In the genomic region with DNA sequence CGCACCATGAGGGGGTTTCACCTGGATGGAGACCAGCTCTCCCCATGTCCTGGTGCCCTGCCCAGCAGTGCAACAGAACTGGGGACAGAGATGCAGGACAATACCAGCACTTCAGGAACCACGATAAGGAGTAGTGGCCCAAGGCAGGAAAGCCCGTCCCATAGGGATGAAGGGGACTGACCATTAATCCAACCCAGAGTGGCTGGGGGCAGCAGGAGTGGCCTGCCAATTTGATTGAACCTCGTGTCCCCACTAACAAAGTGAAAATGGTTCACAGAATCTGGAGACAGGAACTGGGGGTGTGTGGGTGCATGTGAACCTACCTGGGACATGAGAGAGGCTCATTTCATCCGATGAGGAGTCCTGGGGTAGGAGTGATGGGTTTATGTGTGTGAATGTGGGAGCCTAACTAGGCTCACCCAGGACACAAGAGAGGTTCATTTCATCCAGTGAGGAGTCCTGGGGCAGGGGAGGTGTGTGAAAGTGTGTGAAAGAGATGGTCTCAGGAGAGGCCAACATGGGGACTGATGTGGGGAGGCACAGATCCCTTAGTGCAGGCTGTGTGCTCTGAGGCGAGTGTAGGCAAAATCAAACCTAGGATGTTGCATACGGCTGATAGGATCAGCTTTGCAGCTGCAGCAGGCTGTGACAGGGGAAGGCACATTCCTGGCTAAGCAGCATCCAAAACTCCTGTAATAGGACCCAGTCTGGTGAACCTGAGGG, we compare ENCODE assay signal across 11 cellular contexts.
DNase-seq lines count a peak whose midpoint lies in the region; ATAC-seq and TF ChIP-seq lines count a peak whose summit lies in the region.
"Had no signal": no experiment of that assay in that cellular context is flagged by ENCODE, and none has a peak within 500 bp of the region (broad histone marks: within the 10 kb centered on the region; RNA-seq: fewer than 3 reads in every experiment).

No MANE protein-coding gene starts in this region.

- ATAC-seq in WTC11 (peak; percentile 60), left cardiac atrium (peak; percentile 27 to 59), gastrocnemius medialis (peak in 1 of 2 donors; percentile 29), HG02642 (IDR thresholded peaks at IDR 0.05; ENCODE audit: poor library complexity, unreplicated experiment) (no peak)

- no peak for TF ChIP-seq CTCF in WTC11 (IDR thresholded peaks at IDR 0.05)
- no peak for TF ChIP-seq CTCF in gastrocnemius medialis (IDR thresholded peaks at IDR 0.05 in 4 of 5, conservative IDR thresholded peaks at IDR 0.05 in 1 of 5)

- H3K9ac ChIP-seq in HUES48 (ENCODE audit: low read depth, low read length) = no peak overlapping the region

- H3K9me3 Mint-ChIP-seq in WTC11 = peaks cover 54% of the 10 kb centered on the region

- H3K36me3 Mint-ChIP-seq in WTC11 = peaks cover 45% of the 10 kb centered on the region

- CTCF ChIA-PET in WTC11 (lab: Charles Lee) = no interaction called here

- no peaks in the 10 kb centered on the region for H3K36me3 ChIP-seq in HUES48 (ENCODE audit: control insufficient read depth, insufficient read depth, low read length)
- no peaks in the 10 kb centered on the region for H3K36me3 ChIP-seq in gastrocnemius medialis

- peaks cover 6% of the 10 kb centered on the region; the same call in 1 of the 2 replicates for H3K9me3 ChIP-seq in HUES48 (ENCODE audit: control insufficient read depth, insufficient read depth, low read length)
- H3K9me3 ChIP-seq in gastrocnemius medialis = no peaks in the 10 kb centered on the region

- peak overlapping the region; percentile 32 for H3K4me3 Mint-ChIP-seq in WTC11

- H3K27me3 ChIP-seq in HUES48 (ENCODE audit: control insufficient read depth, insufficient read depth, low read length) = no peaks in the 10 kb centered on the region
- no peaks in the 10 kb centered on the region for H3K27me3 ChIP-seq in gastrocnemius medialis

- intact Hi-C loops in left cardiac atrium (cut with DNase I) = no loop called here
- intact Hi-C loops in gastrocnemius medialis (cut with DNase I; ENCODE audit: low total_unique reads) = no loop called here

- H3K4me1 Mint-ChIP-seq in WTC11 = peaks cover 30% of the 10 kb centered on the region

- POLR2A ChIA-PET in WTC11 (lab: Charles Lee) = no interaction called here

- H3K27ac Mint-ChIP-seq in WTC11 = peak overlapping the region; percentile 34

- H3K27ac ChIP-seq in HUES48 (ENCODE audit: low read depth, low read length) = peak overlapping the region; percentile 85
- H3K27ac ChIP-seq in gastrocnemius medialis = peak overlapping the region in 3 of 4 donors; percentile 62 to 79 (median 72)

- H3K4me1 ChIP-seq in HUES48 (ENCODE audit: control insufficient read depth, insufficient read depth, low read length) (peaks cover 32% of the 10 kb centered on the region), gastrocnemius medialis (peaks cover 0 to 7% of the 10 kb centered on the region in 2 donors)

- no peak for DNase-seq in WTC11 (ENCODE audit: low spot score)
- no peak for DNase-seq in left cardiac atrium
- DNase-seq in gastrocnemius medialis = no peak
- no peak for DNase-seq in pons (ENCODE audit: low spot score)
- DNase-seq in CD1c-positive myeloid dendritic cell (ENCODE audit: extremely low spot score) = no peak
- DNase-seq in GM19238 (ENCODE audit: insufficient read length, low spot score) = no peak
- DNase-seq: activated gamma-delta T cell, islet precursor cell, NCI-H524 had no signal

- no peak for TF ChIP-seq POLR2A in gastrocnemius medialis (IDR thresholded peaks at IDR 0.05)

- peaks cover 35% of the 10 kb centered on the region for H3K27me3 Mint-ChIP-seq in WTC11 (ENCODE audit: low read depth)

- H3K4me3 ChIP-seq in HUES48 (ENCODE audit: low read depth, low read length) (peak overlapping the region; percentile 49; the same call in 1 of the 2 replicates), gastrocnemius medialis (peak overlapping the region; percentile 55 to 72 (median 60))

- in situ Hi-C loops in gastrocnemius medialis (cut with MboI; ENCODE audit: low sequenced_read_pairs in 4 of 4) = no loop called here

TF ChIP-seq in WTC11, 78 proteins besides CTCF, POLR2A, EP300 and RAD21:
- TF ChIP-seq, protein P1, sequence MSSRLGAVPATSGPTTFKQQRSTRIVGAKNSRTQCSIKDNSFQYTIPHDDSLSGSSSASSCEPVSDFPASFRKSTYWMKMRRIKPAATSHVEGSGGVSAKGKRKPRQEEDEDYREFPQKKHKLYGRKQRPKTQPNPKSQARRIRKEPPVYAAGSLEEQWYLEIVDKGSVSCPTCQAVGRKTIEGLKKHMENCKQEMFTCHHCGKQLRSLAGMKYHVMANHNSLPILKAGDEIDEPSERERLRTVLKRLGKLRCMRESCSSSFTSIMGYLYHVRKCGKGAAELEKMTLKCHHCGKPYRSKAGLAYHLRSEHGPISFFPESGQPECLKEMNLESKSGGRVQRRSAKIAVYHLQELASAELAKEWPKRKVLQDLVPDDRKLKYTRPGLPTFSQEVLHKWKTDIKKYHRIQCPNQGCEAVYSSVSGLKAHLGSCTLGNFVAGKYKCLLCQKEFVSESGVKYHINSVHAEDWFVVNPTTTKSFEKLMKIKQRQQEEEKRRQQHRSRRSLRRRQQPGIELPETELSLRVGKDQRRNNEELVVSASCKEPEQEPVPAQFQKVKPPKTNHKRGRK (CRISPR knock-in tag; IDR thresholded peaks at IDR 0.05; ENCODE audit: borderline replicate concordance) = no peak
- TF ChIP-seq ZNF138 (CRISPR knock-in tag; conservative IDR thresholded peaks at IDR 0.05) (no peak), ZMAT4 (CRISPR knock-in tag; IDR thresholded peaks at IDR 0.05) (no peak), ATF1 (CRISPR knock-in tag; IDR thresholded peaks at IDR 0.05) (no peak)
- TF ChIP-seq, protein P2, sequence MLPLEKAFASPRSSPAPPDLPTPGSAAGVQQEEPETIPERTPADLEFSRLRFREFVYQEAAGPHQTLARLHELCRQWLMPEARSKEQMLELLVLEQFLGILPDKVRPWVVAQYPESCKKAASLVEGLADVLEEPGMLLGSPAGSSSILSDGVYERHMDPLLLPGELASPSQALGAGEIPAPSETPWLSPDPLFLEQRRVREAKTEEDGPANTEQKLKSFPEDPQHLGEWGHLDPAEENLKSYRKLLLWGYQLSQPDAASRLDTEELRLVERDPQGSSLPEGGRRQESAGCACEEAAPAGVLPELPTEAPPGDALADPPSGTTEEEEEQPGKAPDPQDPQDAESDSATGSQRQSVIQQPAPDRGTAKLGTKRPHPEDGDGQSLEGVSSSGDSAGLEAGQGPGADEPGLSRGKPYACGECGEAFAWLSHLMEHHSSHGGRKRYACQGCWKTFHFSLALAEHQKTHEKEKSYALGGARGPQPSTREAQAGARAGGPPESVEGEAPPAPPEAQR (CRISPR knock-in tag; IDR thresholded peaks at IDR 0.05) = no peak
- TF ChIP-seq, protein P3, sequence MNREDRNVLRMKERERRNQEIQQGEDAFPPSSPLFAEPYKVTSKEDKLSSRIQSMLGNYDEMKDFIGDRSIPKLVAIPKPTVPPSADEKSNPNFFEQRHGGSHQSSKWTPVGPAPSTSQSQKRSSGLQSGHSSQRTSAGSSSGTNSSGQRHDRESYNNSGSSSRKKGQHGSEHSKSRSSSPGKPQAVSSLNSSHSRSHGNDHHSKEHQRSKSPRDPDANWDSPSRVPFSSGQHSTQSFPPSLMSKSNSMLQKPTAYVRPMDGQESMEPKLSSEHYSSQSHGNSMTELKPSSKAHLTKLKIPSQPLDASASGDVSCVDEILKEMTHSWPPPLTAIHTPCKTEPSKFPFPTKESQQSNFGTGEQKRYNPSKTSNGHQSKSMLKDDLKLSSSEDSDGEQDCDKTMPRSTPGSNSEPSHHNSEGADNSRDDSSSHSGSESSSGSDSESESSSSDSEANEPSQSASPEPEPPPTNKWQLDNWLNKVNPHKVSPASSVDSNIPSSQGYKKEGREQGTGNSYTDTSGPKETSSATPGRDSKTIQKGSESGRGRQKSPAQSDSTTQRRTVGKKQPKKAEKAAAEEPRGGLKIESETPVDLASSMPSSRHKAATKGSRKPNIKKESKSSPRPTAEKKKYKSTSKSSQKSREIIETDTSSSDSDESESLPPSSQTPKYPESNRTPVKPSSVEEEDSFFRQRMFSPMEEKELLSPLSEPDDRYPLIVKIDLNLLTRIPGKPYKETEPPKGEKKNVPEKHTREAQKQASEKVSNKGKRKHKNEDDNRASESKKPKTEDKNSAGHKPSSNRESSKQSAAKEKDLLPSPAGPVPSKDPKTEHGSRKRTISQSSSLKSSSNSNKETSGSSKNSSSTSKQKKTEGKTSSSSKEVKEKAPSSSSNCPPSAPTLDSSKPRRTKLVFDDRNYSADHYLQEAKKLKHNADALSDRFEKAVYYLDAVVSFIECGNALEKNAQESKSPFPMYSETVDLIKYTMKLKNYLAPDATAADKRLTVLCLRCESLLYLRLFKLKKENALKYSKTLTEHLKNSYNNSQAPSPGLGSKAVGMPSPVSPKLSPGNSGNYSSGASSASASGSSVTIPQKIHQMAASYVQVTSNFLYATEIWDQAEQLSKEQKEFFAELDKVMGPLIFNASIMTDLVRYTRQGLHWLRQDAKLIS (CRISPR knock-in tag; IDR thresholded peaks at IDR 0.05; ENCODE audit: borderline replicate concordance) = no peak
TF ChIP-seq in WTC11: peak in this region for 0.
